1 cellular context compared by ENCODE assay signal in the genomic region with DNA sequence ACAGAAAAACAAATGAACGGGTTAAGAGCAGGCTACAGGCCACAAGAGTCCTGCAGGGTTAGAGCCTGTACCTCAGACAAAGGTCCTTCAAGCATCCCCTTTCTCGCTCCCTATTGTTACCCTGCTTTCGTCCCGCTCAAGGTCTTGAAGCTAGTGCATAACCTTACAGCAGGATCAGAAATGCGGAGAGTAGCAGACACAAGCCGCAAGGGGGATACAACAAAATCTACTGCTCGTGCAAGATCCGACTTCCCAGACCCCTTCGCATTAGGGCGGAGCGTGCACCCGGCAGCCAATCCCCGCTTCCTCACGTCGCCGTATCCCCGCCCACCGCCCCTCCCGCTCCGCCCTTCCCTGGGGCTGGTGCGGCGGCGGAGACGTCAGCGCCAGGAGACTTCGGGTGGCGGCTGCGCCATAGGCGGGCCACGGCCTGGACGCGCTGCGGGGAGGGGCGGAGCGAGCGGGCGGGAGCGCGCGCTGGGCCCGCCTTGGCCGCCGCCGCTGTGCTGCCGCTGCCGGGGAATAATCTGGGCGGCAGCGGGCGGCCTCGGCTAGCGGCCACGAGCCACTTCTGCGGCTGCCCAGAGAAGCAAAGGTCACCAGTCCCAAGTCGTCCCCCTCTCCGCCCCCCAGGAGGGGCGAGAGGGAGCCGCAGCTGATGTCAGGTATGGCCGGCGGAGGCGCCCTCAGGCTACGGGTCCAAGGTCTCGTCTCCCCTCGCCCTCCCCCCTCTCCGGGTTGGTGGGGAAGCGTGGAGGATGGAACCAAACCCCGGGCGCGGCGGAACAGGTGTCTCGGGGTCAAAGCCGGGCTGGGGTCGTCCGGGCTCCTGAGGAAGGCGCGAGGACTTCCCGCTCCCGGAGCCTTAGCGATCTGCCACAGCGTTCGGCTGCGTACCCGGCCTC.
TF ChIP-seq lines count a peak whose summit lies in the region.

C1GALT1 (plus strand) TSS at position 389 of the 905 bp plus-strand sequence. CDS start 51,776 bp downstream, outside the sequence.

TF ChIP-seq in GM23338, 12 proteins besides CTCF, POLR2A, EP300 and RAD21 (continued from another document):
- TF ChIP-seq CREB1 (CRISPR knock-in tag; IDR thresholded peaks at IDR 0.05; ENCODE audit: low read depth) (peak; percentile 50), EZH2 (IDR thresholded peaks at IDR 0.05; ENCODE audit: low read depth, unreplicated experiment) (no peak), NANOG (IDR thresholded peaks at IDR 0.05; ENCODE audit: borderline replicate concordance) (no peak)
